ENCODE assay signal across 1 cellular context in the genomic region with DNA sequence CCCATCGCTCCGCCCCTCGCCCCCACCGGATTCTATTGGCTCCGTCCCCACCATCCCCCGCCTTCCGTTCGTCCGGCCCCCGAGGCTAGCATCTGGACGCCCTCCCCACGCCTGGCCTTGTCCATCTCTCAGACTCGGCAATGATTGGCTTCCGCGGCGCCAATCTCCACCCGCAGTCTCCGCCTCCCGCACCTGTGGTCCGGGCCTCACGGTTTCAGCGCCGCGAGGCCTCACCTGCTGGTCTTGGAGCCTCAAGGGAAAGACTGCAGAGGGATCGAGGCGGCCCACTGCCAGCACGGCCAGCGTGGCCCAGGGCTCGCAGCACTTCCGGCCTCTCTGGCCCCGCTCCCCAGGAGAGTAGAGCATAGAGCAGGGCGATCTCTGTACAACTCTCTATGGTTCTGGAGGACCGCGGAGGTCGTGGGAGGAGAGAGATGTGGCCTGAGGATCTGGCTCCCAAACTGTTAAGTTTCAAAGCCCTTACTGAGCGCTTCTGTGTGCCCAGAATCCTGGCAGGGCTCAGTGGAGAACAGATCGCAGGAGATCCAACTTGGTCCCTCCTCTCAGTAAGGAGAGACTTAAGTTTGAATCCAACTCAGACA.
TF ChIP-seq lines count a peak whose summit lies in the region.

ERCC1 (minus strand) TSS at position 329 of the 602 bp plus-strand sequence. CDS start 543 bp downstream, outside the sequence.

TF ChIP-seq in K562, 482 proteins besides CTCF, POLR2A, EP300 and RAD21 (continued from another document and continues in another):
- TF ChIP-seq GMEB1 (CRISPR knock-in tag; IDR thresholded peaks at IDR 0.05) (peak; percentile 66), ZNF133 (CRISPR knock-in tag; IDR thresholded peaks at IDR 0.05) (no peak), SAFB (IDR thresholded peaks at IDR 0.05; ENCODE audit: borderline replicate concordance, low read depth, low read length) (peak; percentile 15; the same call in 1 of the 2 replicates), DMBX1 (CRISPR knock-in tag; IDR thresholded peaks at IDR 0.05; ENCODE audit: borderline replicate concordance) (0 out of 2 replicates have a peak, but pooled peaks have one; percentile 3), NFIC (IDR thresholded peaks at IDR 0.05) (peak; percentile 74), PTRF (tag; IDR thresholded peaks at IDR 0.05) (no peak), TRIM28 (IDR thresholded peaks at IDR 0.05) (peak; percentile 49; the same call in 1 of the 2 replicates), KLF1 (tag; IDR thresholded peaks at IDR 0.05) (peak; percentile 51; the same call in 1 of the 2 replicates), FOXM1 (IDR thresholded peaks at IDR 0.05; ENCODE audit: low read depth) (no peak), FOXM1 (CRISPR knock-in tag; IDR thresholded peaks at IDR 0.05; ENCODE audit: low read depth) (peak; percentile 94; the same call in 1 of the 2 replicates), HMGN3 (IDR thresholded peaks at IDR 0.05; ENCODE audit: borderline replicate concordance, extremely low read depth, insufficient read length, low read depth, low read length) (peak; percentile 95), HDAC2 (IDR thresholded peaks at IDR 0.05) (peak; percentile 12; the same call in 1 of the 2 replicates), CBX2 (IDR thresholded peaks at IDR 0.05; ENCODE audit: insufficient read depth, low read length, poor library complexity, severe bottlenecking) (no peak), CC2D1A (IDR thresholded peaks at IDR 0.05) (peak; percentile 92; the same call in 1 of the 2 replicates), SOX6 (IDR thresholded peaks at IDR 0.05) (peak; percentile 69), IFI16 (CRISPR knock-in tag; IDR thresholded peaks at IDR 0.05) (no peak), ID3 (CRISPR knock-in tag; IDR thresholded peaks at IDR 0.05) (no peak), ID3 (tag; IDR thresholded peaks at IDR 0.05) (0 out of 2 replicates have a peak, but pooled peaks have one; percentile 80), CREB5 (CRISPR knock-in tag; IDR thresholded peaks at IDR 0.05) (no peak), PHF20 (IDR thresholded peaks at IDR 0.05; ENCODE audit: partially characterized antibody) (peak; percentile 62), WHSC1 (IDR thresholded peaks at IDR 0.05; ENCODE audit: low read length) (no peak), TARDBP (IDR thresholded peaks at IDR 0.05) (no peak), LEF1 (IDR thresholded peaks at IDR 0.05) (0 out of 2 replicates have a peak, but pooled peaks have one; percentile 14), ETV1 (tag; conservative IDR thresholded peaks at IDR 0.05; ENCODE audit: low read depth) (peak; percentile 99), ZNF224 (CRISPR knock-in tag; IDR thresholded peaks at IDR 0.05) (no peak), MYC (IDR thresholded peaks at IDR 0.05; ENCODE audit: low read depth, low read length) (peak; percentile 96), MYC (CRISPR knock-in tag; IDR thresholded peaks at IDR 0.05; ENCODE audit: borderline replicate concordance, low read depth) (peak; percentile 94), RBFOX2 (IDR thresholded peaks at IDR 0.05; ENCODE audit: low read depth, low read length) (peak; percentile 99), GABPA (tag; conservative IDR thresholded peaks at IDR 0.05; ENCODE audit: low read depth) (peak; percentile 97), STAT5A (IDR thresholded peaks at IDR 0.05; ENCODE audit: borderline replicate concordance, low read length) (0 out of 2 replicates have a peak, but pooled peaks have one; percentile 7), ZNF318 (IDR thresholded peaks at IDR 0.05; ENCODE audit: borderline replicate concordance in 1 of 2, low read depth in 1 of 2) (0 out of 4 replicates have a peak, but pooled peaks of 1 of the 2 experiments have one; percentile 10), GATAD2B (IDR thresholded peaks at IDR 0.05; ENCODE audit: borderline replicate concordance) (no peak), PBX2 (CRISPR knock-in tag; IDR thresholded peaks at IDR 0.05; ENCODE audit: low read depth) (no peak), PBX2 (tag; conservative IDR thresholded peaks at IDR 0.05; ENCODE audit: low read depth) (peak; percentile 89), SMAD4 (CRISPR knock-in tag; conservative IDR thresholded peaks at IDR 0.05) (peak; percentile 55; the same call in 1 of the 2 replicates)
- TF ChIP-seq, protein P1, sequence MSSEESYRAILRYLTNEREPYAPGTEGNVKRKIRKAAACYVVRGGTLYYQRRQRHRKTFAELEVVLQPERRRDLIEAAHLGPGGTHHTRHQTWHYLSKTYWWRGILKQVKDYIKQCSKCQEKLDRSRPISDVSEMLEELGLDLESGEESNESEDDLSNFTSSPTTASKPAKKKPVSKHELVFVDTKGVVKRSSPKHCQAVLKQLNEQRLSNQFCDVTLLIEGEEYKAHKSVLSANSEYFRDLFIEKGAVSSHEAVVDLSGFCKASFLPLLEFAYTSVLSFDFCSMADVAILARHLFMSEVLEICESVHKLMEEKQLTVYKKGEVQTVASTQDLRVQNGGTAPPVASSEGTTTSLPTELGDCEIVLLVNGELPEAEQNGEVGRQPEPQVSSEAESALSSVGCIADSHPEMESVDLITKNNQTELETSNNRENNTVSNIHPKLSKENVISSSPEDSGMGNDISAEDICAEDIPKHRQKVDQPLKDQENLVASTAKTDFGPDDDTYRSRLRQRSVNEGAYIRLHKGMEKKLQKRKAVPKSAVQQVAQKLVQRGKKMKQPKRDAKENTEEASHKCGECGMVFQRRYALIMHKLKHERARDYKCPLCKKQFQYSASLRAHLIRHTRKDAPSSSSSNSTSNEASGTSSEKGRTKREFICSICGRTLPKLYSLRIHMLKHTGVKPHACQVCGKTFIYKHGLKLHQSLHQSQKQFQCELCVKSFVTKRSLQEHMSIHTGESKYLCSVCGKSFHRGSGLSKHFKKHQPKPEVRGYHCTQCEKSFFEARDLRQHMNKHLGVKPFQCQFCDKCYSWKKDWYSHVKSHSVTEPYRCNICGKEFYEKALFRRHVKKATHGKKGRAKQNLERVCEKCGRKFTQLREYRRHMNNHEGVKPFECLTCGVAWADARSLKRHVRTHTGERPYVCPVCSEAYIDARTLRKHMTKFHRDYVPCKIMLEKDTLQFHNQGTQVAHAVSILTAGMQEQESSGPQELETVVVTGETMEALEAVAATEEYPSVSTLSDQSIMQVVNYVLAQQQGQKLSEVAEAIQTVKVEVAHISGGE (CRISPR knock-in tag; IDR thresholded peaks at IDR 0.05): peak in 2 of 3 experiments; percentile 22 to 69; a peak in 2 of 6 replicates
- TF ChIP-seq, protein P2, sequence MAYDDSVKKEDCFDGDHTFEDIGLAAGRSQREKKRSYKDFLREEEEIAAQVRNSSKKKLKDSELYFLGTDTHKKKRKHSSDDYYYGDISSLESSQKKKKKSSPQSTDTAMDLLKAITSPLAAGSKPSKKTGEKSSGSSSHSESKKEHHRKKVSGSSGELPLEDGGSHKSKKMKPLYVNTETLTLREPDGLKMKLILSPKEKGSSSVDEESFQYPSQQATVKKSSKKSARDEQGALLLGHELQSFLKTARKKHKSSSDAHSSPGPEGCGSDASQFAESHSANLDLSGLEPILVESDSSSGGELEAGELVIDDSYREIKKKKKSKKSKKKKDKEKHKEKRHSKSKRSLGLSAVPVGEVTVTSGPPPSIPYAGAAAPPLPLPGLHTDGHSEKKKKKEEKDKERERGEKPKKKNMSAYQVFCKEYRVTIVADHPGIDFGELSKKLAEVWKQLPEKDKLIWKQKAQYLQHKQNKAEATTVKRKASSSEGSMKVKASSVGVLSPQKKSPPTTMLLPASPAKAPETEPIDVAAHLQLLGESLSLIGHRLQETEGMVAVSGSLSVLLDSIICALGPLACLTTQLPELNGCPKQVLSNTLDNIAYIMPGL (CRISPR knock-in tag; IDR thresholded peaks at IDR 0.05): 0 out of 2 replicates have a peak, but pooled peaks have one; percentile 26
